8 cellular contexts compared by ENCODE assay signal in the genomic region with DNA sequence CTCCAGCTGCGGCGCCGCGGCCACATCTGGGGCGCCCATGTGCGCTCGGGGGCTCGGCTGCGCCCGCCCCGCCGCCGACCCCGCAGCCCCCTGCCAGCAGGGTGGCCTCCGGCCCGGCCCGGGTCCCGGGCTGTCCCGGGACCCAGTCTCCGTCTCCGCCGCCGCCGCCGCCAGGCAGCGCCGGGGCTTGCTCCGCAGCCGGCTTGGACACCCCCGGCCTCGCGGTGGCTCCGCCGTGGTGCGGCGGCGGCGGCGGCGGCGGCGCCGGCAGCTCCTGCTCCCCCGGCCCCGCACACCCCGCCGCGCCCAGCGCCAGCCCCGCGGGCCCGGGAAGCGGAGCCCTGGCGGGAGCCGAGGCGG. TPM values are rescaled to one million over a fixed set of nuclear protein-coding genes. Genes with fewer than 3 reads are reported as not detected.
DNase-seq lines count a peak whose midpoint lies in the region; ATAC-seq, FAIRE-seq and TF ChIP-seq lines count a peak whose summit lies in the region.

No MANE protein-coding gene starts in this region.

- H3K4me1 ChIP-seq in small intestine (ENCODE audit: control insufficient read depth in 2 of 2, insufficient read depth in 1 of 2, low read depth in 1 of 2, low read length in 1 of 2): peaks cover 0 to 3% of the 10 kb centered on the region in 2 donors

- no peak for TF ChIP-seq CTCF in chondrocyte (IDR thresholded peaks at IDR 0.05)

- peaks cover 55% of the 10 kb centered on the region for H3K27me3 Mint-ChIP-seq in chondrocyte (ENCODE audit: low read depth)

- peak overlapping the region; percentile 23 to 67 for H3K4me3 ChIP-seq in small intestine (ENCODE audit: low read depth in 1 of 2, low read length in 2 of 2)

- no peak overlapping the region for H3K27ac ChIP-seq in small intestine (ENCODE audit: low read depth in 1 of 2, low read length in 1 of 2)

- no peaks in the 10 kb centered on the region for H3K36me3 Mint-ChIP-seq in chondrocyte (ENCODE audit: low read depth)

- H3K4me3 Mint-ChIP-seq in chondrocyte (ENCODE audit: unreplicated experiment): peak overlapping the region; percentile 75

- peak; percentile 41 for ATAC-seq in GM19397 (IDR thresholded peaks at IDR 0.05; ENCODE audit: unreplicated experiment)
- peak; percentile 32 for ATAC-seq in HG03103 (IDR thresholded peaks at IDR 0.05; ENCODE audit: low read depth, unreplicated experiment)

- H3K4me1 Mint-ChIP-seq in chondrocyte (ENCODE audit: low read depth): peaks cover 16% of the 10 kb centered on the region

- WGBS in small intestine, 3 donors: 0 to 1% (median 0%) methylated on average over 32 to 56 of the region's 56 CpGs

- no peak overlapping the region for H3K27ac Mint-ChIP-seq in chondrocyte (ENCODE audit: unreplicated experiment)

- DNase-seq in chondrocyte (ENCODE audit: low spot score) (no peak), small intestine (no peak), NOMO-1 (lab: John Stamatoyannopoulos, UW; ENCODE audit: unreplicated experiment in 2 of 2) (no peak), RKO (ENCODE audit: low spot score) (no peak), GOT3 (lab: John Stamatoyannopoulos, UW) (no peak), iPS-NIHi7 (ENCODE audit: extremely low spot score) (no peak)

- FAIRE-seq in small intestine (lab: Jason Lieb, UNC): no peak

- peaks cover 12 to 14% of the 10 kb centered on the region in 2 donors for H3K27me3 ChIP-seq in small intestine (ENCODE audit: control insufficient read depth in 2 of 2, insufficient read depth in 2 of 2, low read length in 2 of 2)

- no peaks in the 10 kb centered on the region for H3K9me3 ChIP-seq in small intestine (ENCODE audit: control insufficient read depth, low read depth)

- no peaks in the 10 kb centered on the region for H3K9me3 Mint-ChIP-seq in chondrocyte (ENCODE audit: low read depth)

- no peaks in the 10 kb centered on the region for H3K36me3 ChIP-seq in small intestine (ENCODE audit: control insufficient read depth in 2 of 2, insufficient read depth in 2 of 2, low read length in 2 of 2)

RNA-seq across cellular contexts. Expression of a gene that starts 0.2 kb away (rescaled TPM):
- total RNA-seq in chondrocyte: 0.31 to 1.2 TPM (median 0.97 TPM) in 3 replicates
- under 1 TPM in 1 of 3 donors, not detected in 2; 0.45 TPM for polyA plus RNA-seq in small intestine
